In genomic region chr5:140362875-140363630, GRCh38 we compare ENCODE assay signal across 1 cellular context.
TF ChIP-seq lines count a peak whose summit lies in the region.

No MANE protein-coding gene starts in this region.

TF ChIP-seq in HEK293, 187 proteins besides CTCF, POLR2A, EP300 and RAD21 (continued from another document):
- TF ChIP-seq ZBTB10 (tag by site-specific recombination; IDR thresholded peaks at IDR 0.05) (0 out of 2 replicates have a peak, but pooled peaks have one; percentile 40), ZNF701 (tag by site-specific recombination; IDR thresholded peaks at IDR 0.05) (no peak), ZNF501 (tag by site-specific recombination; IDR thresholded peaks at IDR 0.05) (peak; percentile 76), ZNF791 (tag by site-specific recombination; IDR thresholded peaks at IDR 0.05) (no peak), WT1 (tag by site-specific recombination; IDR thresholded peaks at IDR 0.05) (peak; percentile 47; the same call in 1 of the 2 replicates), ZNF654 (tag by site-specific recombination; IDR thresholded peaks at IDR 0.05; ENCODE audit: low read depth) (peak; percentile 45), YY2 (tag by site-specific recombination; IDR thresholded peaks at IDR 0.05) (0 out of 2 replicates have a peak, but pooled peaks have one; percentile 33), ZNF366 (tag by site-specific recombination; conservative IDR thresholded peaks at IDR 0.05) (peak; percentile 49), ZFP37 (tag by site-specific recombination; IDR thresholded peaks at IDR 0.05) (0 out of 2 replicates have a peak, but pooled peaks have one; percentile 49), ZBTB20 (tag by site-specific recombination; IDR thresholded peaks at IDR 0.05) (peak; percentile 90), ZSCAN30 (tag by site-specific recombination; IDR thresholded peaks at IDR 0.05) (peak; percentile 74), BCL11A (tag by site-specific recombination; IDR thresholded peaks at IDR 0.05; ENCODE audit: low read depth) (no peak), ZNF121 (tag by site-specific recombination; IDR thresholded peaks at IDR 0.05) (peak; percentile 18; the same call in 1 of the 2 replicates)
